Comparison of ENCODE assay signal across 27 cellular contexts in genomic region chr11:18789942-18790341, GRCh38. TPM values are rescaled to one million over a fixed set of nuclear protein-coding genes. Genes with fewer than 3 reads are reported as not detected.
"Had no signal": no experiment of that assay in that cellular context is flagged by ENCODE, and none has a peak within 500 bp of the region (broad histone marks: within the 10 kb centered on the region; RNA-seq: fewer than 3 reads in every experiment).

No MANE protein-coding gene starts in this region.

- FAIRE-seq: endometrium, pancreas had no signal

- H3K9me3 ChIP-seq: adrenal gland, ascending aorta, breast epithelium, colonic mucosa, left lung, pancreas, thyroid gland had no signal

- H3K27ac ChIP-seq: adrenal gland, ascending aorta, breast epithelium, colonic mucosa, foreskin keratinocyte, left lung, pancreas, thyroid gland had no signal

- H3K36me3 ChIP-seq: adrenal gland, ascending aorta, breast epithelium, colonic mucosa, left lung, pancreas, thyroid gland had no signal

- H3K4me3 ChIP-seq: adrenal gland, ascending aorta, breast epithelium, colonic mucosa, left lung, lung, pancreas, thyroid gland had no signal

- H3K4me1 ChIP-seq: colonic mucosa, foreskin keratinocyte had no signal

- DNase-seq: activated CD4-positive, alpha-beta T cell treated with anti-CD3 and anti-CD28 coated beads for 36 hours; activated CD4-positive, alpha-beta T cell treated with anti-CD3 and anti-CD28 coated beads, Interleukin-2, amount 50 U/mL, for 48 hours; activated CD8-positive, alpha-beta memory T cell treated with anti-CD3 and anti-CD28 coated beads, Interleukin-2, amount 50 U/mL, for 48 hours; activated naive CD4-positive, alpha-beta T cell; activated T-cell treated with anti-CD3 and anti-CD28 coated beads, Interleukin-2, amount 50 U/mL, for 4 hours; adrenal gland; colonic mucosa; erythroblast; foreskin keratinocyte; kidney glomerular epithelial cell; left lung; naive thymus-derived CD4-positive, alpha-beta T cell; pancreas; right cardiac atrium; stimulated activated CD4-positive, alpha-beta T cell treated with anti-CD3 and anti-CD28 coated beads, Interleukin-4, amount 100 ng/mL, for 24 hours; substantia nigra; T-helper 9 cell; thyroid gland had no signal

- ATAC-seq: activated CD4-positive, alpha-beta T cell treated with anti-CD3 and anti-CD28 coated beads for 36 hours; activated T-cell treated with anti-CD3 and anti-CD28 coated beads, Interleukin-2, amount 50 U/mL, for 4 hours; foreskin keratinocyte; left lung; naive thymus-derived CD4-positive, alpha-beta T cell; pancreas; right cardiac atrium had no signal

RNA-seq across cellular contexts. Expression of gene PTPN5, which starts 1.7 kb away (rescaled TPM):
- total RNA-seq: activated CD4-positive, alpha-beta T cell treated with anti-CD3 and anti-CD28 coated beads for 36 hours; activated CD8-positive, alpha-beta memory T cell treated with anti-CD3 and anti-CD28 coated beads for 36 hours; activated T-cell treated with anti-CD3 and anti-CD28 coated beads, Interleukin-2, amount 50 U/mL, for 4 hours; activated T-helper 2 cell treated with anti-CD3 and anti-CD28 coated beads, Interferon-gamma antibody, Interleukin-2, Interleukin-4, amounts not matched to agents 10 μg/mL and 5 μg/mL and 100 μg/mL, durations not matched to agents 14 hours and 24 hours and 36 hours; foreskin keratinocyte; glomerular endothelial cell; naive thymus-derived CD4-positive, alpha-beta T cell; pulmonary artery endothelial cell; T-helper 1 cell treated with Interleukin-12 subunit alpha and Interleukin-12 subunit beta and Interleukin-4 antibody, amounts not matched to agents 30 ng/mL and 1 ng/mL, for 36 hours had no signal
- polyA plus RNA-seq: foreskin keratinocyte; naive thymus-derived CD4-positive, alpha-beta T cell had no signal
